In the genomic region with DNA sequence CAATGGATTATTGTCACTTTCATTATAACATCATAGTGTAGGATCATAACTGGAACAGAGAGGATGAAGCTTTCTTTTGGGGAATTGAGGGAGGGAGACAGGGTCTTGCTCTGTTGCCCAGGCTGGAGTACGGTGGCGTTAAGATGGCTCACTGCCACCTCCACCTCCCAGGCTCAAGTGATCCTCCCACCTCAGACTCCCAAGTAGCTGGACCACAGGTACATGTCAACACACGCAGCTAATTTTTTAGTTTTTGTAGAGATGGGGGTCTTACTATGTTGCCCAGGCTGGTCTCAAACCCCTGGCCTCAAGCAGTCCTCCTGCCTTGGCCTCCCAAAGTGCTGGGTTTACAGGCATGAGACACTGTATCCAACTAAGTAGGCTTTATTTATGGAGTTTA, we compare ENCODE assay signal across 7 cellular contexts.
DNase-seq lines count a peak whose midpoint lies in the region; ATAC-seq and TF ChIP-seq lines count a peak whose summit lies in the region.
"Not testable (repeated sequence)": the region's sequence is repeated elsewhere in the genome, so short reads cannot be mapped to it uniquely, and the experiment has no call there.

No MANE protein-coding gene starts in this region.

- not testable (repeated sequence) for H3K9me3 Mint-ChIP-seq in Calu3 (ENCODE audit: low read depth, unreplicated experiment); MCF 10A (ENCODE audit: unreplicated experiment)

- H3K27me3 Mint-ChIP-seq in Calu3 (ENCODE audit: unreplicated experiment); MCF 10A (ENCODE audit: insufficient read depth, unreplicated experiment): not testable (repeated sequence)

- in situ Hi-C loops in gastrocnemius medialis (cut with MboI; ENCODE audit: low sequenced_read_pairs in 4 of 4) = not testable (repeated sequence)

- H3K36me3 ChIP-seq in right atrium auricular region, lower lobe of right lung, gastrocnemius medialis, upper lobe of left lung: not testable (repeated sequence)

- TF ChIP-seq CTCF in Calu3 (IDR thresholded peaks at IDR 0.05; ENCODE audit: unreplicated experiment); RWPE1 (conservative IDR thresholded peaks at IDR 0.05; ENCODE audit: low read depth); MCF 10A (IDR thresholded peaks at IDR 0.05; ENCODE audit: unreplicated experiment); right atrium auricular region (IDR thresholded peaks at IDR 0.05); lower lobe of right lung (IDR thresholded peaks at IDR 0.05); gastrocnemius medialis (IDR thresholded peaks at IDR 0.05 in 4 of 5, conservative IDR thresholded peaks at IDR 0.05 in 1 of 5); upper lobe of left lung (IDR thresholded peaks at IDR 0.05): not testable (repeated sequence)

- not testable (repeated sequence) for DNase-seq in Calu3; RWPE1 (ENCODE audit: low spot score); MCF 10A (ENCODE audit: unreplicated experiment); right atrium auricular region (ENCODE audit: low spot score); lower lobe of right lung; gastrocnemius medialis; upper lobe of left lung

- CTCF ChIA-PET in Calu3 (lab: Charles Lee); RWPE1 (lab: Yijun Ruan, JAX): not testable (repeated sequence)
- CTCF ChIA-PET in MCF 10A (lab: Yijun Ruan, JAX) = interaction anchor here (2.3 to 3.2 kb wide), 2 partner anchors 11 to 56 kb away, joined by 12 to 14 read pairs; no protein-coding TSS in a partner anchor

- intact Hi-C loops in Calu3 (cut with micrococcal nuclease; ENCODE audit: unreplicated experiment); MCF 10A (cut with micrococcal nuclease); lower lobe of right lung (cut with DNase I); gastrocnemius medialis (cut with DNase I; ENCODE audit: low total_unique reads): not testable (repeated sequence)

- H3K4me3 ChIP-seq in right atrium auricular region, lower lobe of right lung, gastrocnemius medialis, upper lobe of left lung: not testable (repeated sequence)

- H3K9me3 ChIP-seq in right atrium auricular region, lower lobe of right lung, gastrocnemius medialis, upper lobe of left lung: not testable (repeated sequence)

- POLR2A ChIA-PET in RWPE1 (lab: Yijun Ruan, JAX; ENCODE audit: low non-redundant PET) = not testable (repeated sequence)
- POLR2A ChIA-PET in MCF 10A (lab: Yijun Ruan, JAX) = interaction anchor here (1.1 to 3.9 kb wide), 5 partner anchors 16 to 45 kb away, joined by 3 to 40 read pairs (median 4); no protein-coding TSS in a partner anchor

- not testable (repeated sequence) for H3K4me3 Mint-ChIP-seq in Calu3 (ENCODE audit: low read depth, unreplicated experiment); MCF 10A (ENCODE audit: unreplicated experiment)

- not testable (repeated sequence) for H3K27me3 ChIP-seq in right atrium auricular region; lower lobe of right lung (ENCODE audit: low read depth); gastrocnemius medialis; upper lobe of left lung

- not testable (repeated sequence) for ATAC-seq in lower lobe of right lung; gastrocnemius medialis; upper lobe of left lung (ENCODE audit: low FRiP score in 2 of 2)

- BruUV-seq in Calu3 (replicated peaks; lab: Mats Ljungman, UMichigan); MCF 10A (replicated peaks; lab: Mats Ljungman, UMichigan): not testable (repeated sequence)

- H3K4me1 Mint-ChIP-seq in Calu3 (ENCODE audit: low read depth, unreplicated experiment) = peaks cover 77% of the 10 kb centered on the region
- H3K4me1 Mint-ChIP-seq in MCF 10A (ENCODE audit: insufficient read depth, unreplicated experiment) = peaks cover 55% of the 10 kb centered on the region

- WGBS in upper lobe of left lung, 2 donors = 88 to 89% methylated on average over 3 of the region's 3 CpGs

- H3K36me3 Mint-ChIP-seq in Calu3 (ENCODE audit: insufficient read depth, unreplicated experiment) = peaks cover 55% of the 10 kb centered on the region
- H3K36me3 Mint-ChIP-seq in MCF 10A (ENCODE audit: insufficient read depth, unreplicated experiment) = peaks cover 12% of the 10 kb centered on the region

- peak overlapping the region; percentile 32; the same call in 1 of the 2 replicates for H3K27ac ChIP-seq in RWPE1
- H3K27ac ChIP-seq in right atrium auricular region = peak overlapping the region; percentile 49 to 93
- peak overlapping the region; percentile 12 for H3K27ac ChIP-seq in lower lobe of right lung
- peak overlapping the region in 3 of 4 donors; percentile 9 to 97 (median 91) for H3K27ac ChIP-seq in gastrocnemius medialis
- H3K27ac ChIP-seq in upper lobe of left lung = peak overlapping the region; percentile 32 to 76 (median 60)

- H3K27ac Mint-ChIP-seq in Calu3 (ENCODE audit: unreplicated experiment) (peak overlapping the region; percentile 86), MCF 10A (ENCODE audit: low read depth, unreplicated experiment) (peak overlapping the region; percentile 42)

- TF ChIP-seq EP300 in upper lobe of left lung (IDR thresholded peaks at IDR 0.05) = not testable (repeated sequence)

- not testable (repeated sequence) for TF ChIP-seq POLR2A in gastrocnemius medialis (IDR thresholded peaks at IDR 0.05); upper lobe of left lung (IDR thresholded peaks at IDR 0.05)

- H3K4me1 ChIP-seq in right atrium auricular region (peaks cover 0 to 52% of the 10 kb centered on the region in 2 donors), lower lobe of right lung (peaks cover 44% of the 10 kb centered on the region), gastrocnemius medialis (peaks cover 77 to 87% of the 10 kb centered on the region in 2 donors), upper lobe of left lung (peaks cover 14 to 55% (median 33%) of the 10 kb centered on the region in 4 donors)

Comparison
In these comparisons a context has a peak if more than half of its experiments do, and no peak if none do; other contexts are left out.
1. H3K27ac ChIP-seq: peak in every context shown above with its lines; median percentile 91 in gastrocnemius medialis; 71 in right atrium auricular region; 60 in upper lobe of left lung; 32 in RWPE1; 12 in lower lobe of right lung.